8 cellular contexts compared by ENCODE assay signal in genomic region chr4:40264995-40265909, GRCh38.
DNase-seq lines count a peak whose midpoint lies in the region; ATAC-seq lines count a peak whose summit lies in the region.

No MANE protein-coding gene starts in this region.

- peak overlapping the region; percentile 71 for H3K27ac Mint-ChIP-seq in T-helper 2 cell treated with Interferon-gamma antibody and Interleukin-4, amounts not matched to agents 5 μg/mL and 100 μg/mL, for 36 hours

- H3K9me3 Mint-ChIP-seq in T-helper 2 cell treated with Interferon-gamma antibody and Interleukin-4, amounts not matched to agents 5 μg/mL and 100 μg/mL, for 36 hours, result peaks cover 3% of the 10 kb centered on the region

- ATAC-seq in HG03196 (IDR thresholded peaks at IDR 0.05; ENCODE audit: unreplicated experiment) (peak; percentile 63), GM19328 (IDR thresholded peaks at IDR 0.05; ENCODE audit: unreplicated experiment) (no peak), GM21786 (IDR thresholded peaks at IDR 0.05; ENCODE audit: unreplicated experiment) (no peak)

- no peaks in the 10 kb centered on the region for H3K27me3 Mint-ChIP-seq in T-helper 2 cell treated with Interferon-gamma antibody and Interleukin-4, amounts not matched to agents 5 μg/mL and 100 μg/mL, for 36 hours (ENCODE audit: low read depth)

- peaks cover 22% of the 10 kb centered on the region for H3K4me1 Mint-ChIP-seq in T-helper 2 cell treated with Interferon-gamma antibody and Interleukin-4, amounts not matched to agents 5 μg/mL and 100 μg/mL, for 36 hours (ENCODE audit: low read depth)

- peak; percentile 79 for DNase-seq in GDM1 (lab: John Stamatoyannopoulos, UW)
- DNase-seq in T-helper 2 cell treated with Interferon-gamma antibody and Interleukin-4, amounts not matched to agents 5 μg/mL and 100 μg/mL, for 36 hours (ENCODE audit: low spot score), result no peak
- DNase-seq in islet precursor cell, result peak; percentile 93
- no peak for DNase-seq in SIG-M5 (lab: John Stamatoyannopoulos, UW)
- DNase-seq in dedifferentiated amniotic fluid mesenchymal stem cell (ENCODE audit: extremely low spot score), result no peak

- H3K4me3 Mint-ChIP-seq in T-helper 2 cell treated with Interferon-gamma antibody and Interleukin-4, amounts not matched to agents 5 μg/mL and 100 μg/mL, for 36 hours, result peak overlapping the region; percentile 54

- H3K36me3 Mint-ChIP-seq in T-helper 2 cell treated with Interferon-gamma antibody and Interleukin-4, amounts not matched to agents 5 μg/mL and 100 μg/mL, for 36 hours (ENCODE audit: low read depth), result no peaks in the 10 kb centered on the region

Comparison
In these comparisons a context has a peak if more than half of its experiments do, and no peak if none do; other contexts are left out.
1. DNase-seq: peak in GDM1 (single experiment) and islet precursor cell (single experiment); none in T-helper 2 cell treated with Interferon-gamma antibody and Interleukin-4, amounts not matched to agents 5 μg/mL and 100 μg/mL, for 36 hours (single experiment), SIG-M5 (single experiment) and dedifferentiated amniotic fluid mesenchymal stem cell (single experiment).